In the genomic region with DNA sequence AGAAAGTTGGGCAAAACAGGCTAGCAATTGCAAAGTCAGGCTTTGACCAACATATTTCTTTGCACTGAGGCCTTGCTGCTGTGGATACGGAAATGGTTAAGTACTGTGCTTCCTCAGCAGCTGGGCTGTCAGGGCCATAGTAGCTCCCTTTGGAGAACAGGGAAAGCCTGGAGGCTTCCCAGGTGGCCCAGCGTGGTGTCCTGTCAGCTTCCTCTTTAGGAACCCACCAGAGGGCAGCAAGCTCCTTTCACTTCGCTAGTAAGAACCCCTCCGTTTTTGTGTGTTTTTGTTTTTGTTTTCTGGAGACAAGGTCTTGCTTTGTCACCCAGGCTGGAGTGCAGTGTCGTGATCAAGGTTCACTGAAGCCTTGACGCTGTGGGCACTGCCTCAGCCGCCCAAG, we compare ENCODE assay signal across 11 cellular contexts. TPM values are rescaled to one million over a fixed set of nuclear protein-coding genes. Genes with fewer than 3 reads are reported as not detected.
A peak's percentile ranks its signal among the peaks of the same experiment; 100 is the strongest.
DNase-seq lines count a peak whose midpoint lies in the region; ATAC-seq, FAIRE-seq and TF ChIP-seq lines count a peak whose summit lies in the region.
"Had no signal": no experiment of that assay in that cellular context is flagged by ENCODE, and none has a peak within 500 bp of the region (broad histone marks: within the 10 kb centered on the region; RNA-seq: fewer than 3 reads in every experiment).

No MANE protein-coding gene starts in this region.

- H3K36me3 ChIP-seq in naive thymus-derived CD4-positive, alpha-beta T cell (ENCODE audit: control insufficient read depth in 2 of 3, insufficient read depth in 3 of 3, low read length in 3 of 3) = peaks cover 0 to 44% (median 8%) of the 10 kb centered on the region in 3 experiments

- H3K36me3 Mint-ChIP-seq in naive thymus-derived CD4-positive, alpha-beta T cell = peaks cover 0 to 14% (median 4%) of the 10 kb centered on the region in 5 donors

- TF ChIP-seq EP300 in Ishikawa (IDR thresholded peaks at IDR 0.05; ENCODE audit: borderline replicate concordance) = no peak

- peak overlapping the region in 6 of 9 donors; percentile 91 to 98 (median 96) for H3K27ac Mint-ChIP-seq in naive thymus-derived CD4-positive, alpha-beta T cell

- H3K27me3 Mint-ChIP-seq in naive thymus-derived CD4-positive, alpha-beta T cell = no peaks in the 10 kb centered on the region

- H3K9me3 ChIP-seq in naive thymus-derived CD4-positive, alpha-beta T cell (ENCODE audit: control insufficient read depth in 2 of 3, low read length in 3 of 3) = no peaks in the 10 kb centered on the region

- peak overlapping the region; percentile 68 for H3K27ac ChIP-seq in naive thymus-derived CD4-positive, alpha-beta T cell (ENCODE audit: low read depth, low read length)

- H3K4me3 Mint-ChIP-seq in naive thymus-derived CD4-positive, alpha-beta T cell = peak overlapping the region in 1 of 10 donors; percentile 92

- no peak overlapping the region for H3K4me3 ChIP-seq in astrocyte of the spinal cord (ENCODE audit: low read depth, low read length)
- H3K4me3 ChIP-seq in naive thymus-derived CD4-positive, alpha-beta T cell (ENCODE audit: low read length) = no peak overlapping the region

- in situ Hi-C loops in astrocyte of the spinal cord (cut with HindIII; ENCODE audit: low sequenced_read_pairs) = no loop called here

- no peaks in the 10 kb centered on the region for H3K9me3 Mint-ChIP-seq in naive thymus-derived CD4-positive, alpha-beta T cell

- H3K4me1 Mint-ChIP-seq in naive thymus-derived CD4-positive, alpha-beta T cell = peaks cover 9 to 24% (median 13%) of the 10 kb centered on the region in 7 donors

- no peaks in the 10 kb centered on the region for H3K27me3 ChIP-seq in naive thymus-derived CD4-positive, alpha-beta T cell (ENCODE audit: control insufficient read depth in 2 of 2, insufficient read depth in 2 of 2, low read length in 2 of 2)

- peak; percentile 14; the same call in 1 of the 2 replicates for TF ChIP-seq RAD21 in Ishikawa (IDR thresholded peaks at IDR 0.05; ENCODE audit: low read depth)

- CTCF ChIA-PET in naive thymus-derived CD4-positive, alpha-beta T cell (lab: Charles Lee) = no interaction called here

- POLR2A ChIA-PET in naive thymus-derived CD4-positive, alpha-beta T cell (lab: Charles Lee) = interaction anchor here (0.8 kb wide), 1 partner anchor 12 kb away, joined by 3 read pairs; no protein-coding TSS in a partner anchor

- ATAC-seq in naive thymus-derived CD4-positive, alpha-beta T cell = no peak
- no peak for ATAC-seq in GM19455 (IDR thresholded peaks at IDR 0.05; ENCODE audit: unreplicated experiment)

- intact Hi-C loops in naive thymus-derived CD4-positive, alpha-beta T cell (cut with micrococcal nuclease) = loop anchor here (1.0 to 10.0 kb wide), 4 partner anchors 91 to 308 kb away; partner anchors contain the start of genes BCL7A (in 1 of the 2) and DIABLO (in 1 of the 2)

- peak; percentile 53 for TF ChIP-seq CTCF in astrocyte of the spinal cord (IDR thresholded peaks at IDR 0.05; ENCODE audit: low read depth, low read length)

- DNase-seq in EH (ENCODE audit: low read depth) = peak; percentile 31
- DNase-seq in astrocyte of the spinal cord (ENCODE audit: low read depth, low spot score) = peak; percentile 51
- no peak for DNase-seq in naive thymus-derived CD4-positive, alpha-beta T cell
- DNase-seq in RCC 7860 (ENCODE audit: low spot score) = no peak
- no peak for DNase-seq in DMS 273 treated with DMSO at 0.1 percent for 48 hours (lab: John Stamatoyannopoulos, UW)
- no peak for DNase-seq in cerebellar nuclear complex (lab: John Stamatoyannopoulos, UW)
- DNase-seq: NCI-H446; stimulated activated CD4-positive, alpha-beta T cell treated with anti-CD3 and anti-CD28 coated beads, Interleukin-2, amount 100 ng/mL, for 48 hours had no signal

- no peak for FAIRE-seq in RCC 7860 (lab: Jason Lieb, UNC)
- FAIRE-seq: islet of Langerhans had no signal

- H3K4me1 ChIP-seq in naive thymus-derived CD4-positive, alpha-beta T cell (ENCODE audit: control insufficient read depth in 2 of 2, insufficient read depth in 2 of 2, low read length in 2 of 2) = peaks cover 4 to 10% of the 10 kb centered on the region in 2 donors

TF ChIP-seq in Ishikawa, 13 proteins besides CTCF, POLR2A, EP300 and RAD21:
- TF ChIP-seq TAF1 (IDR thresholded peaks at IDR 0.05; ENCODE audit: low read depth) (no peak), FOXM1 (IDR thresholded peaks at IDR 0.05; ENCODE audit: borderline replicate concordance, low read depth) (no peak), NFIC (IDR thresholded peaks at IDR 0.05) (no peak), EGR1 (IDR thresholded peaks at IDR 0.05) (no peak), TCF12 (IDR thresholded peaks at IDR 0.05; ENCODE audit: low read depth) (no peak), CEBPB (IDR thresholded peaks at IDR 0.05) (no peak), ZBTB7A (IDR thresholded peaks at IDR 0.05; ENCODE audit: low read depth) (no peak), CREB1 (IDR thresholded peaks at IDR 0.05; ENCODE audit: low read depth) (no peak), YY1 (IDR thresholded peaks at IDR 0.05; ENCODE audit: low read depth) (no peak), REST (IDR thresholded peaks at IDR 0.05; ENCODE audit: low read depth) (no peak), TEAD4 (IDR thresholded peaks at IDR 0.05) (no peak)
- TF ChIP-seq, protein P1, sequence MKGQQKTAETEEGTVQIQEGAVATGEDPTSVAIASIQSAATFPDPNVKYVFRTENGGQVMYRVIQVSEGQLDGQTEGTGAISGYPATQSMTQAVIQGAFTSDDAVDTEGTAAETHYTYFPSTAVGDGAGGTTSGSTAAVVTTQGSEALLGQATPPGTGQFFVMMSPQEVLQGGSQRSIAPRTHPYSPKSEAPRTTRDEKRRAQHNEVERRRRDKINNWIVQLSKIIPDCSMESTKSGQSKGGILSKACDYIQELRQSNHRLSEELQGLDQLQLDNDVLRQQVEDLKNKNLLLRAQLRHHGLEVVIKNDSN (IDR thresholded peaks at IDR 0.05) = no peak
- TF ChIP-seq, protein P2, sequence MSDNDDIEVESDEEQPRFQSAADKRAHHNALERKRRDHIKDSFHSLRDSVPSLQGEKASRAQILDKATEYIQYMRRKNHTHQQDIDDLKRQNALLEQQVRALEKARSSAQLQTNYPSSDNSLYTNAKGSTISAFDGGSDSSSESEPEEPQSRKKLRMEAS (IDR thresholded peaks at IDR 0.05) = no peak

RNA-seq across cellular contexts. Expression of gene CFAP251, which starts 1.7 kb away (rescaled TPM):
- total RNA-seq in naive thymus-derived CD4-positive, alpha-beta T cell = 1 to 10 TPM in 2 of 5 experiments, under 1 TPM in 3; 0.38 to 1.5 (median 0.88) TPM
- polyA plus RNA-seq in naive thymus-derived CD4-positive, alpha-beta T cell = not detected

RNA-seq across cellular contexts. Expression of gene PSMD9, which starts 28.1 kb away (rescaled TPM):
- total RNA-seq in naive thymus-derived CD4-positive, alpha-beta T cell = 10 to 100 TPM; 36.7 to 55.2 (median 46.9) TPM
- polyA plus RNA-seq in naive thymus-derived CD4-positive, alpha-beta T cell = 10 to 100 TPM; 85.3 to 92.6 TPM

RNA-seq across cellular contexts. Expression of gene HPD, which starts 58.1 kb away (rescaled TPM):
- not detected for total RNA-seq in naive thymus-derived CD4-positive, alpha-beta T cell
- polyA plus RNA-seq in naive thymus-derived CD4-positive, alpha-beta T cell = not detected

Comparison
In these comparisons a context has a peak if more than half of its experiments do, and no peak if none do; other contexts are left out.
1. DNase-seq: peak in EH (single experiment) and astrocyte of the spinal cord (single experiment); none in naive thymus-derived CD4-positive, alpha-beta T cell (0 of 9), RCC 7860 (single experiment), DMS 273 treated with DMSO at 0.1 percent for 48 hours (single experiment) and cerebellar nuclear complex (0 of 2).